In the genomic region with DNA sequence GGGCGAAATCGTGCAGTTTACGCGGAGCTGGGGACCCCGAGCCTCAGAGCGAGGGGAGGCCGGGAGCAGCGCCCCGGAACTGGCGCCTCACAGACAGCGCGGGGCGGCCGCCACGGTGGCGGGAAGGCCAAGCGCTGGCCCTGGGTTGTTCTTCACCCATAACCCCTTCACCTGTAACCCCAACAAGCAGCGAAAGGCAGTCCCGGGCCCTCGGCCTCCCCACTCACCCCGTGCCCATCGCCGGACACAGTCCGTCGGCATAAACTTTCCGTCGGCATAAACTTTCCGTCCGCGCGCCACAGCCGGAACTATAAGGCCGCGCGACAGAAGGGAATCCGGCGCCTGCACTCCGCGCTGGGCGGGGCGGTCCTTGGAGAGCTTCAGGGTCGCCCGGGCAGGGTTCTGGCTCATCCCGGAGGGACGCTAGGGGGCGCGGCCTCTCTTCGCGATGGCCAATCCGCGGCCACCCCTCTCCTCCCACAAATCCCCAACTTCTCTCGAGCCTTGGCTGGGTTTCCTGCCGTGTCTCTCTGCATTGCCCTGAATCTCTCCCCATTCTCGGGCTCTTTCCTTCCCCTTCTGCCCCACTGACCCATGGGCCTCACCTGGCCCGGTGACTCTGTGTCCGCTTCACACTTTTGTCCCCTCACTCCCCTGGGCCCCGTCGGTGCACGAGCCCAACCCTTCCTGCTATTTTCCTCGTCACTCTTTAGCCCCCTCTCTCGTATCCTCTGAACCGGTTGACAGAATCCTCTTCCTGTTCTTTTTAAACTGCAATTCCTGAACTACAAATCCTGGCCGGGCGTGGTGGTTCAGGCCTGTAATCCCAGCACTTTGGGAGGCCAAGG, we compare ENCODE assay signal across 8 cellular contexts. TPM values are rescaled to one million over a fixed set of nuclear protein-coding genes. Genes with fewer than 3 reads are reported as not detected.
A peak's percentile ranks its signal among the peaks of the same experiment; 100 is the strongest.
DNase-seq lines count a peak whose midpoint lies in the region; ATAC-seq and TF ChIP-seq lines count a peak whose summit lies in the region.

INTS14 (minus strand) TSS at position 261 of the 848 bp plus-strand sequence. CDS start 3,751 bp downstream, outside the sequence.

- intact Hi-C loops in CD8-positive, alpha-beta T cell (cut with DNase I, micrococcal nuclease), result loop anchor here (1.0 to 10.0 kb wide), 8 partner anchors 79 to 891 kb away; partner anchors contain the start of genes DENND4A (in 2 of the 2), DPP8 (in 2 of the 2), HACD3 (in 2 of the 2) and RAB11A (in 2 of the 2)
- intact Hi-C loops in activated CD4-positive, alpha-beta memory T cell treated with anti-CD3 and anti-CD28 coated beads for 36 hours (cut with micrococcal nuclease), result loop anchor here (1.0 to 10.0 kb wide), 2 partner anchors 94 to 684 kb away; partner anchors contain the start of genes DIS3L and DPP8
- intact Hi-C loops in dorsolateral prefrontal cortex (cut with DNase I), result loop anchor here (1.0 to 10.0 kb wide), 5 partner anchors 27 to 258 kb away; partner anchors contain the start of genes DENND4A (in 2 of the 2) and RAB11A (in 1 of the 2)
- intact Hi-C loops in right lobe of liver (cut with DNase I), result no loop called here

- TF ChIP-seq POLR2A in right lobe of liver (IDR thresholded peaks at IDR 0.05), result peak; percentile 74

- H3K36me3 Mint-ChIP-seq in CD8-positive, alpha-beta T cell, result peaks cover 11% of the 10 kb centered on the region
- peaks cover 2% of the 10 kb centered on the region for H3K36me3 Mint-ChIP-seq in activated CD4-positive, alpha-beta memory T cell treated with anti-CD3 and anti-CD28 coated beads for 36 hours

- under 1% methylated on average over 36 of the region's 64 CpGs for WGBS in right lobe of liver (ENCODE audit: insufficient coverage, low coverage, low lambda C conversion rate, missing lambda C conversion rate)

- peaks cover 17% of the 10 kb centered on the region for H3K4me1 ChIP-seq in CD8-positive, alpha-beta T cell (ENCODE audit: insufficient read depth, low read length)
- peaks cover 0 to 26% (median 7%) of the 10 kb centered on the region in 4 donors for H3K4me1 ChIP-seq in right lobe of liver

- ATAC-seq in CD8-positive, alpha-beta T cell, result peak; percentile 95
- ATAC-seq in GM19452 (IDR thresholded peaks at IDR 0.05; ENCODE audit: unreplicated experiment), result peak; percentile 94
- ATAC-seq in right lobe of liver, result peak; percentile 98 to 100 (median 99)

- peak within 1 kb of the TSS; percentile 98 for H3K27ac Mint-ChIP-seq in CD8-positive, alpha-beta T cell
- H3K27ac Mint-ChIP-seq in activated CD4-positive, alpha-beta memory T cell treated with anti-CD3 and anti-CD28 coated beads for 36 hours, result peak within 1 kb of the TSS; percentile 97

- peak within 1 kb of the TSS; percentile 97 for H3K4me3 Mint-ChIP-seq in CD8-positive, alpha-beta T cell
- peak within 1 kb of the TSS; percentile 97 for H3K4me3 Mint-ChIP-seq in activated CD4-positive, alpha-beta memory T cell treated with anti-CD3 and anti-CD28 coated beads for 36 hours

- H3K27me3 ChIP-seq in CD8-positive, alpha-beta T cell (ENCODE audit: insufficient read depth, low read length), result no peaks in the 10 kb centered on the region
- H3K27me3 ChIP-seq in dorsolateral prefrontal cortex (no peaks in the 10 kb centered on the region), right lobe of liver (no peaks in the 10 kb centered on the region)

- no peaks in the 10 kb centered on the region for H3K9me3 ChIP-seq in CD8-positive, alpha-beta T cell (ENCODE audit: low read length)
- H3K9me3 ChIP-seq in right lobe of liver, result no peaks in the 10 kb centered on the region

- CTCF ChIA-PET in CD8-positive, alpha-beta T cell (lab: Charles Lee), result interaction anchor here (0.6 to 2.0 kb wide), 4 partner anchors 12 to 259 kb away, joined by 3 to 7 read pairs (median 4); partner anchors contain the start of genes HACD3 and RAB11A
- CTCF ChIA-PET in activated CD4-positive, alpha-beta memory T cell treated with anti-CD3 and anti-CD28 coated beads for 36 hours (lab: Charles Lee), result interaction anchor here (0.6 to 2.7 kb wide), 10 partner anchors 17 to 683 kb away, joined by 3 to 14 read pairs (median 4); partner anchors contain the start of genes HACD3 and RAB11A

- no peaks in the 10 kb centered on the region for H3K9me3 Mint-ChIP-seq in CD8-positive, alpha-beta T cell
- no peaks in the 10 kb centered on the region for H3K9me3 Mint-ChIP-seq in activated CD4-positive, alpha-beta memory T cell treated with anti-CD3 and anti-CD28 coated beads for 36 hours

- peaks cover 43% of the 10 kb centered on the region for H3K4me1 Mint-ChIP-seq in CD8-positive, alpha-beta T cell (ENCODE audit: low read depth)
- peaks cover 27% of the 10 kb centered on the region for H3K4me1 Mint-ChIP-seq in activated CD4-positive, alpha-beta memory T cell treated with anti-CD3 and anti-CD28 coated beads for 36 hours (ENCODE audit: low read depth)

- POLR2A ChIA-PET in CD8-positive, alpha-beta T cell (lab: Charles Lee), result interaction anchor here (0.5 to 1.5 kb wide), 9 partner anchors 17 to 500 kb away, joined by 3 to 6 read pairs (median 3); partner anchors contain the start of gene RAB11A
- POLR2A ChIA-PET in activated CD4-positive, alpha-beta memory T cell treated with anti-CD3 and anti-CD28 coated beads for 36 hours (lab: Charles Lee), result interaction anchor here (0.9 to 2.5 kb wide), 11 partner anchors 10 to 399 kb away, joined by 3 to 11 read pairs (median 5); partner anchors contain the start of genes DPP8, HACD3, RAB11A and SLC24A1

- peak within 1 kb of the TSS; percentile 96 for H3K4me3 ChIP-seq in CD8-positive, alpha-beta T cell (ENCODE audit: low read depth, low read length)
- H3K4me3 ChIP-seq in dorsolateral prefrontal cortex, result peak within 1 kb of the TSS; percentile 68 to 99 (median 91)
- peak within 1 kb of the TSS; percentile 84 to 98 (median 89) for H3K4me3 ChIP-seq in right lobe of liver

- peak; percentile 81 to 95 (median 89) for DNase-seq in CD8-positive, alpha-beta T cell
- DNase-seq in HK-2 (ENCODE audit: unreplicated experiment) (peak; percentile 94), NCI-H82 treated with DMSO at 0.1 percent for 48 hours (lab: John Stamatoyannopoulos, UW; ENCODE audit: unreplicated experiment) (peak; percentile 88), dorsolateral prefrontal cortex (peak; percentile 95 to 98 (median 97)), right lobe of liver (peak; percentile 97 to 99 (median 98))
- peak; percentile 97 for DNase-seq in activated CD4-positive, alpha-beta memory T cell treated with anti-CD3 and anti-CD28 coated beads for 36 hours
- DNase-seq in stimulated activated CD4-positive, alpha-beta T cell treated with anti-CD3 and anti-CD28 coated beads, Interleukin-4, amount 100 ng/mL, for 4 hours, result peak; percentile 92 to 97

- H3K27me3 Mint-ChIP-seq in CD8-positive, alpha-beta T cell (ENCODE audit: low read depth), result no peaks in the 10 kb centered on the region
- H3K27me3 Mint-ChIP-seq in activated CD4-positive, alpha-beta memory T cell treated with anti-CD3 and anti-CD28 coated beads for 36 hours, result no peaks in the 10 kb centered on the region

- H3K36me3 ChIP-seq in CD8-positive, alpha-beta T cell (ENCODE audit: insufficient read depth, low read length), result no peaks in the 10 kb centered on the region
- H3K36me3 ChIP-seq in right lobe of liver, result peaks cover 0 to 2% (median 0%) of the 10 kb centered on the region in 4 donors

- peak; percentile 26 for TF ChIP-seq CTCF in CD8-positive, alpha-beta T cell (IDR thresholded peaks at IDR 0.05)
- TF ChIP-seq CTCF in dorsolateral prefrontal cortex (IDR thresholded peaks at IDR 0.05 in 54 of 56, conservative IDR thresholded peaks at IDR 0.05 in 2 of 56; ENCODE audit: low read depth in 1 of 56, partially characterized antibody in 56 of 56) (peak; percentile 59 to 98 (median 88)), right lobe of liver (IDR thresholded peaks at IDR 0.05) (peak; percentile 56 to 85 (median 68))

- H3K27ac ChIP-seq in CD8-positive, alpha-beta T cell (ENCODE audit: low read depth, low read length), result peak within 1 kb of the TSS; percentile 80
- H3K27ac ChIP-seq in dorsolateral prefrontal cortex (peak within 1 kb of the TSS; percentile 66 to 98 (median 92)), right lobe of liver (peak within 1 kb of the TSS; percentile 86 to 94 (median 88))

RNA-seq across cellular contexts. Expression of gene INTS14, which starts in this region (rescaled TPM):
- total RNA-seq in CD8-positive, alpha-beta T cell, result 10 to 100 TPM; 26.7 to 28.6 TPM
- total RNA-seq in activated CD4-positive, alpha-beta memory T cell treated with anti-CD3 and anti-CD28 coated beads for 36 hours, result 10 to 100 TPM; 42.5 to 42.7 TPM
- total RNA-seq in dorsolateral prefrontal cortex (10 to 100 TPM; 16.3 to 35.6 (median 23.7) TPM), right lobe of liver (10 to 100 TPM; 15.3 to 19.8 (median 17.4) TPM)

Comparison
In these comparisons a context has a peak if more than half of its experiments do, and no peak if none do; other contexts are left out.
1. Peak in every context shown above with its lines: DNase-seq, ATAC-seq, H3K4me3 ChIP-seq and H3K27ac ChIP-seq.
2. CTCF ChIP-seq: peak in every context shown above with its lines; median percentile 88 in dorsolateral prefrontal cortex; 68 in right lobe of liver; 26 in CD8-positive, alpha-beta T cell.
3. intact Hi-C loops: an anchor here in CD8-positive, alpha-beta T cell (1.0 to 10.0 kb wide), activated CD4-positive, alpha-beta memory T cell treated with anti-CD3 and anti-CD28 coated beads for 36 hours (1.0 to 10.0 kb wide) and dorsolateral prefrontal cortex (1.0 to 10.0 kb wide); none called in right lobe of liver.